ENCODE assay signal across 8 cellular contexts in the genomic region with DNA sequence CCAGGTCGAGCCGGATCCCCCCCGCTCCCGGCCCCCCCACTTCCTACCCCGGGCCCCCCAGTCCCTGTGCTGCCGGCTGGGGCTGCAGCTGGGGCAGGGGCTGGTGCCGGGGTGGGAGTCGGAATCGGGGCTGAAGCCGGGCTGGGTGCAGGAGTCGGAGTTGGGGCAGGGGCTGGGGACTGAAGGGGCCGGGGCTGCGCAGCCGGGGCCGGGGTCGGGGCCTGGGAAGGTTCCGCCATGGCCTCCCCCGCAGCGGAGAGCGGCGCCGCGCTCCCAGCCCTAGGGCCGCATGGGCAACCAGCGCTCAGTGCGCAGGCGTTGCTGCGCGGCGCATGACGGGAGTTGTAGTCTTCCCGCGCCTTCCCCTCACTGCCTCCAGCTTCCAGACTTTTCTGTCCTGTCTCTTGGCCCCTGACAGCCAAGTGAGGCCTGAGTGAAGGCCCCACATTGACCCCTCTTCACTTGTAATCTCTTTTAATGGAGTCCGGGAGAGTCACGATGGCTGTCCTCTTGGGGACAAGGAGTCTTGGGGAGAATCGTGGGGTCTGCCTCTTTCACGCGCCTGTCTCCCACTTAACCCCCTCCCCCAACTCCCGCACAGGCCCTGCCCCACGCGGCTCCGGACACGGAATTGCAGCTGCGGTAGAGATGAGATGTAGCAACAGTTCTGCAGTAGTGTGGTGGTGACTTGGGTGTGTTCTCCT. TPM values are rescaled to one million over a fixed set of nuclear protein-coding genes. Genes with fewer than 3 reads are reported as not detected.
A peak's percentile ranks its signal among the peaks of the same experiment; 100 is the strongest.
DNase-seq lines count a peak whose midpoint lies in the region; ATAC-seq and TF ChIP-seq lines count a peak whose summit lies in the region.

A gene (minus strand): TSS at position 302 of the 704 bp plus-strand sequence. CDS start 63 bp downstream, at position 239.

- POLR2A ChIA-PET in activated CD4-positive, alpha-beta T cell treated with anti-CD3 and anti-CD28 coated beads for 36 hours (lab: Charles Lee): interaction anchor here (1.1 to 1.2 kb wide), 2 partner anchors 9 to 11 kb away, joined by 3 to 4 read pairs; a partner anchor contains a TSS

- DNase-seq in GM06990 (ENCODE audit: extremely low read depth, insufficient read length): peak; percentile 82
- DNase-seq in NCI-H345 treated with DMSO at 0.1 percent for 48 hours (lab: John Stamatoyannopoulos, UW; ENCODE audit: unreplicated experiment): peak; percentile 57
- DNase-seq in activated CD4-positive, alpha-beta T cell treated with anti-CD3 and anti-CD28 coated beads for 36 hours: peak; percentile 90
- no peak for DNase-seq in chondrocyte (ENCODE audit: low spot score)
- peak; percentile 82 for DNase-seq in kidney tubule cell (ENCODE audit: low spot score)
- DNase-seq in stimulated activated CD4-positive, alpha-beta T cell treated with anti-CD3 and anti-CD28 coated beads, Interleukin-15, amount 100 ng/mL, for 24 hours: peak; percentile 87

- CTCF ChIA-PET in activated CD4-positive, alpha-beta T cell treated with anti-CD3 and anti-CD28 coated beads for 36 hours (lab: Charles Lee): interaction anchor here (0.6 to 1.7 kb wide), 11 partner anchors 9 to 267 kb away, joined by 3 to 6 read pairs (median 4); a partner anchor contains a TSS

- H3K36me3 ChIP-seq in GM06990 (ENCODE audit: control insufficient read depth, insufficient read depth, low read length): peaks cover 16% of the 10 kb centered on the region

- TF ChIP-seq CTCF in GM06990 (IDR thresholded peaks at IDR 0.05; ENCODE audit: insufficient read depth, low read length, poor library complexity, severe bottlenecking) (no peak), chondrocyte (IDR thresholded peaks at IDR 0.05) (no peak)

- H3K4me1 Mint-ChIP-seq in activated CD4-positive, alpha-beta T cell treated with anti-CD3 and anti-CD28 coated beads for 36 hours: peaks cover 29% of the 10 kb centered on the region
- H3K4me1 Mint-ChIP-seq in chondrocyte (ENCODE audit: low read depth): peaks cover 21% of the 10 kb centered on the region

- intact Hi-C loops in activated CD4-positive, alpha-beta T cell treated with anti-CD3 and anti-CD28 coated beads for 36 hours (cut with DNase I, micrococcal nuclease): loop anchor here in 1 of 2 experiments (1.0 kb wide), 9 partner anchors 9 to 286 kb away; a partner anchor contains a TSS

- ATAC-seq in HG02798 (IDR thresholded peaks at IDR 0.05; ENCODE audit: poor library complexity, unreplicated experiment) (peak; percentile 79), GM18873 (IDR thresholded peaks at IDR 0.05; ENCODE audit: low FRiP score, unreplicated experiment) (no peak)
- ATAC-seq in activated CD4-positive, alpha-beta T cell treated with anti-CD3 and anti-CD28 coated beads for 36 hours: peak; percentile 93

- H3K36me3 Mint-ChIP-seq in activated CD4-positive, alpha-beta T cell treated with anti-CD3 and anti-CD28 coated beads for 36 hours (ENCODE audit: low read depth): peaks cover 32% of the 10 kb centered on the region
- peaks cover 7% of the 10 kb centered on the region for H3K36me3 Mint-ChIP-seq in chondrocyte (ENCODE audit: low read depth)

- peak within 1 kb of the TSS; percentile 70 for H3K4me3 Mint-ChIP-seq in activated CD4-positive, alpha-beta T cell treated with anti-CD3 and anti-CD28 coated beads for 36 hours
- H3K4me3 Mint-ChIP-seq in chondrocyte (ENCODE audit: unreplicated experiment): peak within 1 kb of the TSS; percentile 56

- peak within 1 kb of the TSS; percentile 76 for H3K27ac Mint-ChIP-seq in activated CD4-positive, alpha-beta T cell treated with anti-CD3 and anti-CD28 coated beads for 36 hours
- peak within 1 kb of the TSS; percentile 65 for H3K27ac Mint-ChIP-seq in chondrocyte (ENCODE audit: unreplicated experiment)

- no peaks in the 10 kb centered on the region for H3K9me3 Mint-ChIP-seq in activated CD4-positive, alpha-beta T cell treated with anti-CD3 and anti-CD28 coated beads for 36 hours (ENCODE audit: low read depth)
- no peaks in the 10 kb centered on the region for H3K9me3 Mint-ChIP-seq in chondrocyte (ENCODE audit: low read depth)

- H3K4me3 ChIP-seq in GM06990 (replicated peaks; ENCODE audit: low read depth, low read length): peak within 1 kb of the TSS; percentile 78

- no peaks in the 10 kb centered on the region for H3K27me3 Mint-ChIP-seq in activated CD4-positive, alpha-beta T cell treated with anti-CD3 and anti-CD28 coated beads for 36 hours
- H3K27me3 Mint-ChIP-seq in chondrocyte (ENCODE audit: low read depth): no peaks in the 10 kb centered on the region

- H3K27me3 ChIP-seq in GM06990 (replicated peaks; ENCODE audit: control insufficient read depth, insufficient read depth, low read length): no peaks in the 10 kb centered on the region

RNA-seq across cellular contexts. Expression of the gene that starts here (rescaled TPM):
- total RNA-seq in activated CD4-positive, alpha-beta T cell treated with anti-CD3 and anti-CD28 coated beads for 36 hours: 10 to 100 TPM; 46.2 to 54.8 TPM
- 21.7 to 38.0 TPM (median 22.3 TPM) in 3 replicates for total RNA-seq in chondrocyte
